20 cellular contexts compared by ENCODE assay signal in the genomic region with DNA sequence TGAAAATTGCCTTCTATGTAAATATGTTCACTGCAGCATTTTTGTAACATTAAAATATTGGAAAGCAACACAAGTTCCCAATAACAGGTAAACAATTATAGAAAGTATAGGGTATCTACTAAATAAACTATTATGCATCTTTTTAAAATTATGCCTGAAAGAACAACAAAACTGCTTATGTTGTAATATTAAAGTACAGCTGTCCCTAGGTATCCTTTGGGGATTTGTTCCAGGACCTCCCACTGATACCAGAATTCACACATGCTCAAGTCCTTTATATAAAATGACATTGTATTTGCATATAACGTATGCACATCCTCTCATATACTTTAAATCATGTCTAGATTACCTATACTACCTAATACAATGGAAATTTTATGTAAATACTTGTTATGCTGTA.
"Had no signal": no experiment of that assay in that cellular context is flagged by ENCODE, and none has a peak within 500 bp of the region (broad histone marks: within the 10 kb centered on the region; RNA-seq: fewer than 3 reads in every experiment).

No MANE protein-coding gene starts in this region.

- H3K4me3 Mint-ChIP-seq: endodermal cell; mesothelial cell of epicardium; naive thymus-derived CD8-positive, alpha-beta T cell; neural progenitor cell; WTC11 had no signal

- H3K27me3 ChIP-seq: adrenal gland, ascending aorta, heart left ventricle, neural progenitor cell, thyroid gland, upper lobe of right lung had no signal

- H3K27me3 Mint-ChIP-seq: naive thymus-derived CD8-positive, alpha-beta T cell had no signal

- H3K9me3 ChIP-seq: adrenal gland, ascending aorta, thyroid gland, upper lobe of right lung had no signal

- H3K4me1 Mint-ChIP-seq: neural progenitor cell, WTC11 had no signal

- H3K4me2 ChIP-seq: neural progenitor cell had no signal

- DNase-seq: activated T-cell treated with anti-CD3 and anti-CD28 coated beads, Interleukin-2, amount 50 U/mL, for 1 hour; adrenal gland; endodermal cell; heart left ventricle; left ventricle myocardium superior; mammary epithelial cell; naive thymus-derived CD8-positive, alpha-beta T cell; stimulated activated CD4-positive, alpha-beta T cell treated with anti-CD3 and anti-CD28 coated beads, Interleukin-2, amount 100 ng/mL, for 48 hours; stimulated activated naive CD8-positive, alpha-beta T cell treated with anti-CD3 and anti-CD28 coated beads, Interleukin-15, Interleukin-2, amounts not matched to agents 100 U/mL and 50 U/mL, for 24 hours; substantia nigra; T1000; thyroid gland; upper lobe of right lung had no signal

- H3K9ac ChIP-seq: neural progenitor cell had no signal

- H3K27ac Mint-ChIP-seq: activated naive CD4-positive, alpha-beta T cell treated with anti-CD3 and anti-CD28 coated beads, Interleukin-2, amount 50 U/mL, for 72 hours; endodermal cell; mesothelial cell of epicardium; naive thymus-derived CD8-positive, alpha-beta T cell; neural progenitor cell; WTC11 had no signal

- H2AFZ ChIP-seq: neural progenitor cell had no signal

- H3K4me1 ChIP-seq: neural progenitor cell, thyroid gland had no signal

- H3K36me3 Mint-ChIP-seq: mesothelial cell of epicardium, neural progenitor cell, WTC11 had no signal

- H3K4me3 ChIP-seq: adrenal gland, ascending aorta, coronary artery, heart left ventricle, neural progenitor cell, thyroid gland, upper lobe of right lung had no signal

- ATAC-seq: activated naive CD4-positive, alpha-beta T cell treated with anti-CD3 and anti-CD28 coated beads, Interleukin-2, amount 50 U/mL, for 72 hours; heart left ventricle; left ventricle myocardium superior; naive thymus-derived CD8-positive, alpha-beta T cell; sciatic nerve; stimulated activated naive CD8-positive, alpha-beta T cell treated with anti-CD3 and anti-CD28 coated beads, Interleukin-15, Interleukin-2, amounts not matched to agents 100 U/mL and 50 U/mL, for 24 hours; upper lobe of right lung; WTC11 had no signal

- H3K36me3 ChIP-seq: adrenal gland, ascending aorta, heart left ventricle, neural progenitor cell, thyroid gland, upper lobe of right lung had no signal

- H3K27ac ChIP-seq: adrenal gland, ascending aorta, coronary artery, neural progenitor cell, thyroid gland, upper lobe of right lung had no signal
